In genomic region chr17:73841431-73842060, GRCh38 we compare ENCODE assay signal across 9 cellular contexts.
DNase-seq lines count a peak whose midpoint lies in the region; ATAC-seq and TF ChIP-seq lines count a peak whose summit lies in the region.
"Had no signal": no experiment of that assay in that cellular context is flagged by ENCODE, and none has a peak within 500 bp of the region (broad histone marks: within the 10 kb centered on the region; RNA-seq: fewer than 3 reads in every experiment).

No MANE protein-coding gene starts in this region.

- H4K20me1 ChIP-seq in OCI-LY3 (ENCODE audit: insufficient read depth, low read length) = no peaks in the 10 kb centered on the region

- no peaks in the 10 kb centered on the region for H3K27me3 Mint-ChIP-seq in activated T-helper 2 cell treated with anti-CD3 and anti-CD28 coated beads, Interferon-gamma antibody, Interleukin-2, Interleukin-4, amounts not matched to agents 10 μg/mL and 5 μg/mL and 100 μg/mL, durations not matched to agents 14 hours and 24 hours and 36 hours (ENCODE audit: low read depth)

- no peak for TF ChIP-seq POLR2A in esophagus squamous epithelium (IDR thresholded peaks at IDR 0.05)

- H3K4me1 ChIP-seq in OCI-LY3 (ENCODE audit: low read length) (no peaks in the 10 kb centered on the region), esophagus squamous epithelium (no peaks in the 10 kb centered on the region)

- WGBS in esophagus squamous epithelium, 2 donors = 71 to 78% methylated on average over 3 of the region's 3 CpGs

- no peak overlapping the region for H3K9ac ChIP-seq in OCI-LY3 (ENCODE audit: low read length)

- TF ChIP-seq CTCF in AG10803 (conservative IDR thresholded peaks at IDR 0.05; ENCODE audit: low read length) = peak; percentile 62
- peak; percentile 32; the same call in 1 of the 2 replicates for TF ChIP-seq CTCF in GM12874 (IDR thresholded peaks at IDR 0.05; ENCODE audit: insufficient read depth, low read depth, low read length)
- TF ChIP-seq CTCF in OCI-LY3 (IDR thresholded peaks at IDR 0.05; ENCODE audit: low read depth, low read length) = peak; percentile 31
- peak in 2 of 6 experiments; percentile 38 to 52 for TF ChIP-seq CTCF in esophagus squamous epithelium (IDR thresholded peaks at IDR 0.05)

- H3K27ac Mint-ChIP-seq in activated T-helper 2 cell treated with anti-CD3 and anti-CD28 coated beads, Interferon-gamma antibody, Interleukin-2, Interleukin-4, amounts not matched to agents 10 μg/mL and 5 μg/mL and 100 μg/mL, durations not matched to agents 14 hours and 24 hours and 36 hours = no peak overlapping the region

- no peak overlapping the region for H3K4me2 ChIP-seq in OCI-LY3 (ENCODE audit: low read length)

- H3K4me3 ChIP-seq in AG10803 (ENCODE audit: low read length) (no peak overlapping the region), OCI-LY3 (ENCODE audit: low read length) (no peak overlapping the region), esophagus squamous epithelium (no peak overlapping the region)

- no peaks in the 10 kb centered on the region for H3K79me2 ChIP-seq in OCI-LY3 (ENCODE audit: low read length)

- ATAC-seq in GM18907 (IDR thresholded peaks at IDR 0.05; ENCODE audit: unreplicated experiment) = no peak

- intact Hi-C loops in activated T-helper 2 cell treated with anti-CD3 and anti-CD28 coated beads, Interferon-gamma antibody, Interleukin-2, Interleukin-4, amounts not matched to agents 10 μg/mL and 5 μg/mL and 100 μg/mL, durations not matched to agents 14 hours and 24 hours and 36 hours (cut with micrococcal nuclease) = no loop called here
- intact Hi-C loops in esophagus squamous epithelium (cut with DNase I) = no loop called here

- no peak overlapping the region for H2AFZ ChIP-seq in OCI-LY3 (ENCODE audit: low read depth, low read length)

- no peak overlapping the region for H3K27ac ChIP-seq in OCI-LY3 (ENCODE audit: low read length)
- H3K27ac ChIP-seq in esophagus squamous epithelium = no peak overlapping the region

- no peaks in the 10 kb centered on the region for H3K9me3 Mint-ChIP-seq in activated T-helper 2 cell treated with anti-CD3 and anti-CD28 coated beads, Interferon-gamma antibody, Interleukin-2, Interleukin-4, amounts not matched to agents 10 μg/mL and 5 μg/mL and 100 μg/mL, durations not matched to agents 14 hours and 24 hours and 36 hours

- no peak overlapping the region for H3K4me3 Mint-ChIP-seq in activated T-helper 2 cell treated with anti-CD3 and anti-CD28 coated beads, Interferon-gamma antibody, Interleukin-2, Interleukin-4, amounts not matched to agents 10 μg/mL and 5 μg/mL and 100 μg/mL, durations not matched to agents 14 hours and 24 hours and 36 hours (ENCODE audit: low read depth)

- no peak for DNase-seq in AG10803 (ENCODE audit: low read depth)
- DNase-seq in iPS-NIHi11 (ENCODE audit: low spot score) = peak; percentile 62
- no peak for DNase-seq in occipital lobe (lab: John Stamatoyannopoulos, UW)
- DNase-seq in activated T-helper 2 cell treated with anti-CD3 and anti-CD28 coated beads, Interferon-gamma antibody, Interleukin-2, Interleukin-4, amounts not matched to agents 10 μg/mL and 5 μg/mL and 100 μg/mL, durations not matched to agents 14 hours and 24 hours and 36 hours (ENCODE audit: low spot score) = no peak
- no peak for DNase-seq in esophagus squamous epithelium (lab: John Stamatoyannopoulos, UW)
- DNase-seq: activated effector memory CD4-positive, alpha-beta T cell treated with anti-CD3 and anti-CD28 coated beads, Interleukin-2, amount 50 U/mL, for 16 hours had no signal

- H3K9me3 ChIP-seq in OCI-LY3 (ENCODE audit: insufficient read depth, low read length) (no peaks in the 10 kb centered on the region), esophagus squamous epithelium (no peaks in the 10 kb centered on the region)

- H3K36me3 ChIP-seq in OCI-LY3 (replicated peaks; ENCODE audit: low read depth, low read length) (no peaks in the 10 kb centered on the region), esophagus squamous epithelium (no peaks in the 10 kb centered on the region)

- no peaks in the 10 kb centered on the region for H3K36me3 Mint-ChIP-seq in activated T-helper 2 cell treated with anti-CD3 and anti-CD28 coated beads, Interferon-gamma antibody, Interleukin-2, Interleukin-4, amounts not matched to agents 10 μg/mL and 5 μg/mL and 100 μg/mL, durations not matched to agents 14 hours and 24 hours and 36 hours (ENCODE audit: low read depth)

- no peaks in the 10 kb centered on the region for H3K4me1 Mint-ChIP-seq in activated T-helper 2 cell treated with anti-CD3 and anti-CD28 coated beads, Interferon-gamma antibody, Interleukin-2, Interleukin-4, amounts not matched to agents 10 μg/mL and 5 μg/mL and 100 μg/mL, durations not matched to agents 14 hours and 24 hours and 36 hours (ENCODE audit: low read depth)

- 0 out of 2 replicates have a peak, but pooled peaks cover 3% of the 10 kb centered on the region for H3K27me3 ChIP-seq in OCI-LY3 (ENCODE audit: low read depth, low read length)
- peaks cover 0 to 51% (median 0%) of the 10 kb centered on the region in 4 donors for H3K27me3 ChIP-seq in esophagus squamous epithelium
